Comparison of ENCODE assay signal across 19 cellular contexts in genomic region chr16:56980203-56980535, GRCh38. TPM values are rescaled to one million over a fixed set of nuclear protein-coding genes. Genes with fewer than 3 reads are reported as not detected.
DNase-seq lines count a peak whose midpoint lies in the region; ATAC-seq lines count a peak whose summit lies in the region.
"Had no signal": no experiment of that assay in that cellular context is flagged by ENCODE, and none has a peak within 500 bp of the region (broad histone marks: within the 10 kb centered on the region; RNA-seq: fewer than 3 reads in every experiment).

No MANE protein-coding gene starts in this region.

- H3K36me3 Mint-ChIP-seq in activated CD4-positive, alpha-beta T cell treated with anti-CD3 and anti-CD28 coated beads, Interleukin-2, amount 10 ng/mL, durations not matched to agents 7 days and 5 days (ENCODE audit: low read depth) = peaks cover 32% of the 10 kb centered on the region
- peaks cover 6% of the 10 kb centered on the region for H3K36me3 Mint-ChIP-seq in T-helper 17 cell (ENCODE audit: low read depth)
- peaks cover 0 to 21% (median 10%) of the 10 kb centered on the region in 3 donors for H3K36me3 Mint-ChIP-seq in naive thymus-derived CD8-positive, alpha-beta T cell

- no peaks in the 10 kb centered on the region for H3K27me3 Mint-ChIP-seq in activated CD4-positive, alpha-beta T cell treated with anti-CD3 and anti-CD28 coated beads, Interleukin-2, amount 10 ng/mL, durations not matched to agents 7 days and 5 days
- no peaks in the 10 kb centered on the region for H3K27me3 Mint-ChIP-seq in T-helper 17 cell
- no peaks in the 10 kb centered on the region for H3K27me3 Mint-ChIP-seq in naive thymus-derived CD8-positive, alpha-beta T cell
- H3K27me3 Mint-ChIP-seq: CD8-positive, alpha-beta memory T cell had no signal

- H3K4me2 ChIP-seq in BLaER1 treated with 17β-estradiol and CSF1 and Interleukin-3, amounts not matched to agents 10 nM and 100 nM = peak overlapping the region in 10 of 11 experiments; percentile 51 to 99 (median 87); a peak in 17 of 22 replicates
- H3K4me2 ChIP-seq: GM23338 had no signal

- ATAC-seq in T-helper 17 cell = no peak
- ATAC-seq in naive thymus-derived CD8-positive, alpha-beta T cell = no peak
- ATAC-seq in HG03439 (IDR thresholded peaks at IDR 0.05; ENCODE audit: unreplicated experiment) = no peak
- ATAC-seq in HG02885 (IDR thresholded peaks at IDR 0.05; ENCODE audit: poor library complexity, unreplicated experiment) = no peak

- POLR2A ChIA-PET in activated CD4-positive, alpha-beta T cell treated with anti-CD3 and anti-CD28 coated beads, Interleukin-2, amount 10 ng/mL, durations not matched to agents 7 days and 5 days (lab: Charles Lee) = no interaction called here
- POLR2A ChIA-PET in naive thymus-derived CD8-positive, alpha-beta T cell (lab: Charles Lee) = interaction anchor here (1.1 to 13.7 kb wide), 6 partner anchors 8 to 61 kb away, joined by 3 to 231 read pairs (median 6); partner anchors contain the start of genes HERPUD1 and NLRC5

- H3K9me3 ChIP-seq in BLaER1 treated with 17β-estradiol and CSF1 and Interleukin-3, amounts not matched to agents 10 nM and 100 nM (replicated peaks in 1 of 11) = peaks cover 0 to 11% (median 0%) of the 10 kb centered on the region in 11 experiments; a peak in 6 of 22 replicates
- H3K9me3 ChIP-seq in T-helper 17 cell (ENCODE audit: control insufficient read depth, low read length, poor library complexity, severe bottlenecking) = no peaks in the 10 kb centered on the region

- H3K9ac ChIP-seq in BLaER1 treated with 17β-estradiol and CSF1 and Interleukin-3, amounts not matched to agents 10 nM and 100 nM = no peak overlapping the region

- H3K4me1 Mint-ChIP-seq in activated CD4-positive, alpha-beta T cell treated with anti-CD3 and anti-CD28 coated beads, Interleukin-2, amount 10 ng/mL, durations not matched to agents 7 days and 5 days = peaks cover 61% of the 10 kb centered on the region
- peaks cover 52% of the 10 kb centered on the region for H3K4me1 Mint-ChIP-seq in T-helper 17 cell
- H3K4me1 Mint-ChIP-seq in naive thymus-derived CD8-positive, alpha-beta T cell = peaks cover 53 to 98% (median 92%) of the 10 kb centered on the region in 4 donors

- H3K4me1 ChIP-seq in BLaER1 treated with 17β-estradiol and CSF1 and Interleukin-3, amounts not matched to agents 10 nM and 100 nM = peaks cover 65 to 90% (median 84%) of the 10 kb centered on the region in 10 experiments

- H3K27ac ChIP-seq in BLaER1 treated with 17β-estradiol and CSF1 and Interleukin-3, amounts not matched to agents 10 nM and 100 nM = no peak overlapping the region
- H3K27ac ChIP-seq: 22Rv1 had no signal

- H3K36me3 ChIP-seq in BLaER1 treated with 17β-estradiol and CSF1 and Interleukin-3, amounts not matched to agents 10 nM and 100 nM = no peaks in the 10 kb centered on the region

- H3K4me3 Mint-ChIP-seq in activated CD4-positive, alpha-beta T cell treated with anti-CD3 and anti-CD28 coated beads, Interleukin-2, amount 10 ng/mL, durations not matched to agents 7 days and 5 days = no peak overlapping the region
- H3K4me3 Mint-ChIP-seq in T-helper 17 cell = no peak overlapping the region
- H3K4me3 Mint-ChIP-seq in naive thymus-derived CD8-positive, alpha-beta T cell = peak overlapping the region in 9 of 10 donors; percentile 2 to 100 (median 50)
- H3K4me3 Mint-ChIP-seq: GM23338 had no signal

- H4K20me1 ChIP-seq in BLaER1 treated with 17β-estradiol and CSF1 and Interleukin-3, amounts not matched to agents 10 nM and 100 nM = no peaks in the 10 kb centered on the region

- no peaks in the 10 kb centered on the region for H3K27me3 ChIP-seq in BLaER1 treated with 17β-estradiol and CSF1 and Interleukin-3, amounts not matched to agents 10 nM and 100 nM

- H3K9me3 Mint-ChIP-seq in activated CD4-positive, alpha-beta T cell treated with anti-CD3 and anti-CD28 coated beads, Interleukin-2, amount 10 ng/mL, durations not matched to agents 7 days and 5 days = no peaks in the 10 kb centered on the region
- no peaks in the 10 kb centered on the region for H3K9me3 Mint-ChIP-seq in naive thymus-derived CD8-positive, alpha-beta T cell
- H3K9me3 Mint-ChIP-seq: CD8-positive, alpha-beta memory T cell; GM23338 had no signal

- H3K4me3 ChIP-seq in BLaER1 treated with 17β-estradiol and CSF1 and Interleukin-3, amounts not matched to agents 10 nM and 100 nM = no peak overlapping the region
- H3K4me3 ChIP-seq: GM23338 had no signal

- H3K27ac Mint-ChIP-seq in activated CD4-positive, alpha-beta T cell treated with anti-CD3 and anti-CD28 coated beads, Interleukin-2, amount 10 ng/mL, durations not matched to agents 7 days and 5 days = peak overlapping the region; percentile 43
- peak overlapping the region; percentile 51 for H3K27ac Mint-ChIP-seq in T-helper 17 cell
- peak overlapping the region; percentile 81 to 98 (median 90) for H3K27ac Mint-ChIP-seq in naive thymus-derived CD8-positive, alpha-beta T cell
- H3K27ac Mint-ChIP-seq: GM23338 had no signal

- CTCF ChIA-PET in activated CD4-positive, alpha-beta T cell treated with anti-CD3 and anti-CD28 coated beads, Interleukin-2, amount 10 ng/mL, durations not matched to agents 7 days and 5 days (lab: Charles Lee) = interaction anchor here (0.7 kb wide), 1 partner anchor 49 kb away, joined by 3 read pairs; no protein-coding TSS in a partner anchor

- DNase-seq in activated CD4-positive, alpha-beta T cell treated with anti-CD3 and anti-CD28 coated beads, Interleukin-2, amount 10 ng/mL, durations not matched to agents 7 days and 5 days = no peak
- DNase-seq in activated CD4-positive, alpha-beta T cell treated with anti-CD3 and anti-CD28 coated beads, Interleukin-2, amount 50 U/mL, for 1 hour = no peak
- DNase-seq in T-helper 17 cell = no peak
- DNase-seq in naive thymus-derived CD8-positive, alpha-beta T cell = no peak
- DNase-seq in stimulated activated CD4-positive, alpha-beta T cell treated with anti-CD3 and anti-CD28 coated beads, Interleukin-4, amount 100 ng/mL, for 4 hours = no peak
- DNase-seq: AML-193; CD8-positive, alpha-beta memory T cell; DMS53; HCEC 1CT; KBM-7; NCI-H1694 treated with DMSO at 0.1 percent for 48 hours; NCI-H510A; NCI-H748 treated with DMSO at 0.1 percent for 48 hours; Right ventricle myocardium superior had no signal

RNA-seq across cellular contexts. Expression of gene NLRC5, which starts 9.2 kb away (rescaled TPM):
- total RNA-seq in activated CD4-positive, alpha-beta T cell treated with anti-CD3 and anti-CD28 coated beads, Interleukin-2, amount 10 ng/mL, durations not matched to agents 7 days and 5 days = 100 to 1,000 TPM; 428 to 468 TPM
- 100 to 1,000 TPM; 381 to 578 TPM for total RNA-seq in T-helper 17 cell
- 100 to 1,000 TPM; 474 to 488 TPM for total RNA-seq in naive thymus-derived CD8-positive, alpha-beta T cell
- 100 to 1,000 TPM in 1 of 3 donors, 10 to 100 TPM in 2; 70.4 to 137 (median 80.0) TPM for polyA plus RNA-seq in naive thymus-derived CD8-positive, alpha-beta T cell

RNA-seq across cellular contexts. Expression of gene CETP, which starts 18.4 kb away (rescaled TPM):
- not detected for total RNA-seq in activated CD4-positive, alpha-beta T cell treated with anti-CD3 and anti-CD28 coated beads, Interleukin-2, amount 10 ng/mL, durations not matched to agents 7 days and 5 days
- 1 to 10 TPM in 1 of 2 donors, not detected in 1; 2.3 TPM for total RNA-seq in T-helper 17 cell
- total RNA-seq in naive thymus-derived CD8-positive, alpha-beta T cell = under 1 TPM in 1 of 2 experiments, not detected in 1; 0.27 TPM
- polyA plus RNA-seq in naive thymus-derived CD8-positive, alpha-beta T cell = under 1 TPM in 2 of 3 donors, not detected in 1; 0.20 to 0.21 TPM
- total RNA-seq: CD8-positive, alpha-beta memory T cell; GM23338 had no signal
- polyA plus RNA-seq: CD8-positive, alpha-beta memory T cell; GM23338 had no signal

RNA-seq across cellular contexts. Expression of gene HERPUD1, which starts 48.2 kb away (rescaled TPM):
- 100 to 1,000 TPM in 1 of 2 experiments, 10 to 100 TPM in 1; 81.3 to 113 TPM for total RNA-seq in activated CD4-positive, alpha-beta T cell treated with anti-CD3 and anti-CD28 coated beads, Interleukin-2, amount 10 ng/mL, durations not matched to agents 7 days and 5 days
- total RNA-seq in T-helper 17 cell = 100 to 1,000 TPM; 225 to 255 TPM
- total RNA-seq in naive thymus-derived CD8-positive, alpha-beta T cell = 100 to 1,000 TPM; 190 to 214 TPM
- polyA plus RNA-seq in naive thymus-derived CD8-positive, alpha-beta T cell = 10 to 100 TPM; 43.8 to 88.6 (median 57.6) TPM

Comparison
In these comparisons a context has a peak if more than half of its experiments do, and no peak if none do; other contexts are left out.
1. H3K4me3 Mint-ChIP-seq: peak in naive thymus-derived CD8-positive, alpha-beta T cell (9 of 10); none in activated CD4-positive, alpha-beta T cell treated with anti-CD3 and anti-CD28 coated beads, Interleukin-2, amount 10 ng/mL, durations not matched to agents 7 days and 5 days (single experiment) and T-helper 17 cell (single experiment).
2. Peak in every context shown above with its lines, with median percentiles within 50 percentile points of each other: H3K27ac Mint-ChIP-seq.